Comparison of ENCODE assay signal across 1 cellular context in genomic region chr1:29029652-29030051, GRCh38.
TF ChIP-seq lines count a peak whose summit lies in the region.

No MANE protein-coding gene starts in this region.

TF ChIP-seq in WTC11, 78 proteins besides CTCF, POLR2A, EP300 and RAD21 (continued from another document):
- TF ChIP-seq PREB (CRISPR knock-in tag; IDR thresholded peaks at IDR 0.05; ENCODE audit: borderline replicate concordance) = no peak
- TF ChIP-seq PRRX2 (CRISPR knock-in tag; IDR thresholded peaks at IDR 0.05) = no peak
- no peak for TF ChIP-seq ZNF138 (CRISPR knock-in tag; conservative IDR thresholded peaks at IDR 0.05)
- TF ChIP-seq EMX1 (CRISPR knock-in tag; IDR thresholded peaks at IDR 0.05) = no peak
- TF ChIP-seq TP53 (CRISPR knock-in tag; IDR thresholded peaks at IDR 0.05) = no peak
- TF ChIP-seq ZNF416 (CRISPR knock-in tag; IDR thresholded peaks at IDR 0.05) = no peak
- TF ChIP-seq MAX (CRISPR knock-in tag; IDR thresholded peaks at IDR 0.05) = no peak
- TF ChIP-seq FOXK1 (CRISPR knock-in tag; IDR thresholded peaks at IDR 0.05) = no peak
- no peak for TF ChIP-seq GTF2I (CRISPR knock-in tag; conservative IDR thresholded peaks at IDR 0.05)
- no peak for TF ChIP-seq NFATC4 (CRISPR knock-in tag; IDR thresholded peaks at IDR 0.05)
- no peak for TF ChIP-seq CBFB (CRISPR knock-in tag; IDR thresholded peaks at IDR 0.05; ENCODE audit: low read depth)
- TF ChIP-seq ZNF425 (CRISPR knock-in tag; conservative IDR thresholded peaks at IDR 0.05) = no peak
- no peak for TF ChIP-seq ATF6 (CRISPR knock-in tag; IDR thresholded peaks at IDR 0.05)
- TF ChIP-seq TCF7 (CRISPR knock-in tag; IDR thresholded peaks at IDR 0.05; ENCODE audit: low read depth) = no peak
- TF ChIP-seq OVOL2 (CRISPR knock-in tag; IDR thresholded peaks at IDR 0.05; ENCODE audit: borderline replicate concordance) = no peak
